1 cellular context compared by ENCODE assay signal in the genomic region with DNA sequence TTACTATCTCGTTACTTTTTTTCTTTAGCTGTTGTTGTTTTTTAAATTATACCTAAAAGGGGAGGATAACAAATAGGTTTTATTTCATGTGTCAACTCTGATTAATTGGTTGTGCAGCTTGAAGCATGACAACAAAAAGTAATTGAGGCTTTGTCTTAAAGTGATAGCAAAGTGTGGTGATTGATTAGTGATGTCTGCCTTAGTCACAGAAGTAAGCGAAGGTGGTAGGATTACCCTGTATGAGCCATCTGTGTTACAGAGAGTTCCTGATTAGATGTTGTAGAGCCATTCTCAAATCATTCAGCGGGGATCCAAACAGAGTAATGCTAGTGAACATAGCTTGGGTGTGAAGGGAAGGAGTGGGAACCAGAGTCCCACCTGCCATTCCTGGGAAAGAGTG.
TF ChIP-seq lines count a peak whose summit lies in the region.

No MANE protein-coding gene starts in this region.

TF ChIP-seq in HEK293, 187 proteins besides CTCF, POLR2A, EP300 and RAD21 (continued from another document):
- TF ChIP-seq, protein P1, sequence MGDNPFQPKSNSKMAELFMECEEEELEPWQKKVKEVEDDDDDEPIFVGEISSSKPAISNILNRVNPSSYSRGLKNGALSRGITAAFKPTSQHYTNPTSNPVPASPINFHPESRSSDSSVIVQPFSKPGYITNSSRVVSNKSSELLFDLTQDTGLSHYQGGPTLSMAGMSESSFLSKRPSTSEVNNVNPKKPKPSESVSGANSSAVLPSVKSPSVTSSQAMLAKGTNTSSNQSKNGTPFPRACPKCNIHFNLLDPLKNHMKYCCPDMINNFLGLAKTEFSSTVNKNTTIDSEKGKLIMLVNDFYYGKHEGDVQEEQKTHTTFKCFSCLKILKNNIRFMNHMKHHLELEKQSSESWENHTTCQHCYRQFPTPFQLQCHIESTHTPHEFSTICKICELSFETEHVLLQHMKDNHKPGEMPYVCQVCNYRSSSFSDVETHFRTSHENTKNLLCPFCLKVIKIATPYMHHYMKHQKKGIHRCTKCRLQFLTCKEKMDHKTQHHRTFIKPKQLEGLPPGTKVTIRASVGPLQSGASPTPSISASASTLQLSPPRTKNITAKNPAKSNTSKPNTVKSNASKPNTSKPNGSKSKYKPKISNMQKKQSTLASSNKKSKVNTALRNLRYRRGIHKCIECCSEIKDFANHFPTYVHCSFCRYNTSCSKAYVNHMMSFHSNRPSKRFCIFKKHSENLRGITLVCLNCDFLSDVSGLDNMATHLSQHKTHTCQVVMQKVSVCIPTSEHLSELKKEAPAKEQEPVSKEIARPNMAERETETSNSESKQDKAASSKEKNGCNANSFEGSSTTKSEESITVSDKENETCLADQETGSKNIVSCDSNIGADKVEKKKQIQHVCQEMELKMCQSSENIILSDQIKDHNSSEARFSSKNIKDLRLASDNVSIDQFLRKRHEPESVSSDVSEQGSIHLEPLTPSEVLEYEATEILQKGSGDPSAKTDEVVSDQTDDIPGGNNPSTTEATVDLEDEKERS (tag by site-specific recombination; IDR thresholded peaks at IDR 0.05) = no peak
- TF ChIP-seq ZFHX2 (tag by site-specific recombination; conservative IDR thresholded peaks at IDR 0.05) (no peak), ZNF174 (tag by site-specific recombination; IDR thresholded peaks at IDR 0.05) (no peak)
